In the genomic region with DNA sequence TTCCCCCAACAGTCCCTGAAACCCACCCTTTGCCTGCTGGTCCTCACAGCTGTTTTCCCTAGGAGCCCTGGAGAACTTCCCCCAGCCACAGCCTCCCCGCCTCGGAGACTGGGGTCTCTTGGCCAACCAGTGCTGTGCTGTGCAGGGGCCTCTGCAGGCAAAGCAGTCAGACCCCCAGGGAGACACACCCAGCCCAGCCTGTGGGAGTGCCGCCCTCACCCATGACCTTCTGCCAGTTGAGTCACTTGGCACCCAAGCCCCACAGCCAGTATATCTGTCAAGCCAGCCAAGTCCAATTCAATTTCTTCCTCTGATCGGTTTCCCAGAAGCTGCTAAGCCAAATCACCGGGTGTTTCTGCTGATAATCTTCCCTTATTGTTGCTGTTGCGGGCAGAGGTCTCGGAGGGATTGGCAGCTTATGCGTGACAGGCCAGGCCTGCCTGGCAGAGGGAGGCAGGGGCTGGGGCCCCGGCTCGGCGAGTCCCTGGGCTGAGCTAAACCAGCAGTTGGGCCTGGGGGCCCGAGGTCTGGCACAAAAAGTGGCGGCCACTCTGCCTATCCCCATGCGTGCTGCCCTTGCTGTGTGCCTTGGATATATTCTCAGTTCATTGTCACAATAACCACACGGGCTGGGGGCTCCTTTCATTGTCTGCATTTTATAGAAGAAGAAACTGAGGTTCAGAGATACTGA, we compare ENCODE assay signal across 17 cellular contexts.
DNase-seq lines count a peak whose midpoint lies in the region; ATAC-seq, FAIRE-seq and TF ChIP-seq lines count a peak whose summit lies in the region.
"Had no signal": no experiment of that assay in that cellular context is flagged by ENCODE, and none has a peak within 500 bp of the region (broad histone marks: within the 10 kb centered on the region; RNA-seq: fewer than 3 reads in every experiment).

No MANE protein-coding gene starts in this region.

- H4K20me1 ChIP-seq in HepG2 (ENCODE audit: insufficient read depth, low read length), result no peaks in the 10 kb centered on the region

- in situ Hi-C loops in HepG2 (cut with HindIII; ENCODE audit: extremely low pct_ligation_motif_present, low pct_unique_long_range_greater_than_20kb), result no loop called here

- H3K9me3 ChIP-seq in right lobe of liver (no peaks in the 10 kb centered on the region), HepG2 (ENCODE audit: low read length) (no peaks in the 10 kb centered on the region), left lung (peaks cover 0 to 2% of the 10 kb centered on the region in 2 donors)
- H3K9me3 ChIP-seq: SJSA1 had no signal

- DNase-seq in right lobe of liver (peak in 2 of 3 donors; percentile 26 to 37), HepG2 (ENCODE audit: low spot score) (no peak), coronary artery (ENCODE audit: low spot score) (peak; percentile 73), left lung (no peak)
- DNase-seq: activated CD4-positive, alpha-beta memory T cell treated with anti-CD3 and anti-CD28 coated beads, Interleukin-2, amount 10 ng/mL, durations not matched to agents 7 days and 5 days; activated gamma-delta T cell treated with Interleukin-2 at 50 U/mL for 16 hours; brain microvascular endothelial cell; DMS 273 treated with DMSO at 0.1 percent for 48 hours; effector CD4-positive, alpha-beta T cell; Kasumi-1; NCI-H1436 treated with DMSO at 0.1 percent for 48 hours; T-helper 9 cell had no signal

- no TSS peak for BruUV-seq in HepG2 (replicated peaks; lab: Mats Ljungman, UMichigan)

- intact Hi-C loops in right lobe of liver (cut with DNase I), result no loop called here
- intact Hi-C loops in HepG2 (cut with micrococcal nuclease; ENCODE audit: unreplicated experiment), result no loop called here
- intact Hi-C loops in left lung (cut with DNase I), result no loop called here

- TF ChIP-seq EP300 in HepG2 (IDR thresholded peaks at IDR 0.05; ENCODE audit: low read depth in 2 of 2, low read length in 2 of 2) (no peak), HepG2 (CRISPR knock-in tag; IDR thresholded peaks at IDR 0.05; ENCODE audit: borderline replicate concordance) (no peak)

- no CpG with 5 or more reads among the region's 15 CpGs for WGBS in right lobe of liver (ENCODE audit: insufficient coverage, low coverage, low lambda C conversion rate, missing lambda C conversion rate)
- WGBS in HepG2 (ENCODE audit: low lambda C conversion rate), result 56% methylated on average over 10 of the region's 15 CpGs

- no peak overlapping the region for H3K27ac ChIP-seq in right lobe of liver
- no peak overlapping the region for H3K27ac ChIP-seq in HepG2 (ENCODE audit: extremely low read length, insufficient read depth, low read length)
- H3K27ac ChIP-seq in coronary artery, result peak overlapping the region in 1 of 2 donors; percentile 16
- H3K27ac ChIP-seq in left lung, result no peak overlapping the region
- H3K27ac ChIP-seq: brain microvascular endothelial cell, SJSA1 had no signal

- no peak overlapping the region for H3K4me3 ChIP-seq in right lobe of liver
- no peak overlapping the region for H3K4me3 ChIP-seq in HepG2 (replicated peaks in 1 of 3; ENCODE audit: insufficient read depth in 1 of 3, low read depth in 2 of 3, low read length in 3 of 3)
- no peak overlapping the region for H3K4me3 ChIP-seq in coronary artery
- no peak overlapping the region for H3K4me3 ChIP-seq in left lung
- H3K4me3 ChIP-seq: SJSA1 had no signal

- H3K9ac ChIP-seq in HepG2 (ENCODE audit: insufficient read depth, low read depth, low read length), result no peak overlapping the region

- no peak for TF ChIP-seq RAD21 in HepG2 (CRISPR knock-in tag; IDR thresholded peaks at IDR 0.05)

- no peak for TF ChIP-seq POLR2A in right lobe of liver (IDR thresholded peaks at IDR 0.05)
- no peak for TF ChIP-seq POLR2A in HepG2 (IDR thresholded peaks at IDR 0.05; ENCODE audit: insufficient read depth in 1 of 2, low read depth in 2 of 2, low read length in 2 of 2)

- H3K27me3 ChIP-seq in right lobe of liver (no peaks in the 10 kb centered on the region), HepG2 (ENCODE audit: control insufficient read depth in 1 of 2, insufficient read depth in 2 of 2, low read length in 2 of 2) (peaks cover 0 to 2% of the 10 kb centered on the region in 2 experiments; a peak in 1 of 5 replicates), left lung (peaks cover 0 to 7% of the 10 kb centered on the region in 2 donors)

- H3K4me1 ChIP-seq in right lobe of liver (no peaks in the 10 kb centered on the region), HepG2 (ENCODE audit: insufficient read depth, low read length) (no peaks in the 10 kb centered on the region), left lung (no peaks in the 10 kb centered on the region)

- no peaks in the 10 kb centered on the region for H3K36me3 ChIP-seq in right lobe of liver
- H3K36me3 ChIP-seq in HepG2 (replicated peaks in 1 of 2; ENCODE audit: control insufficient read depth in 1 of 2, insufficient read depth in 2 of 2, low read length in 2 of 2), result no peaks in the 10 kb centered on the region; a peak in 1 of 5 replicates
- no peaks in the 10 kb centered on the region for H3K36me3 ChIP-seq in left lung
- H3K36me3 ChIP-seq: brain microvascular endothelial cell, SJSA1 had no signal

- POLR2A ChIA-PET in HepG2 (lab: Yijun Ruan, JAX), result no interaction called here

- H2AFZ ChIP-seq in HepG2 (ENCODE audit: low read length), result no peak overlapping the region

- ATAC-seq in right lobe of liver, result no peak
- no peak for ATAC-seq in HepG2
- ATAC-seq in left lung, result peak; percentile 21
- ATAC-seq in HG02840 (IDR thresholded peaks at IDR 0.05; ENCODE audit: low FRiP score, unreplicated experiment), result no peak
- ATAC-seq in HG02610 (IDR thresholded peaks at IDR 0.05; ENCODE audit: unreplicated experiment), result no peak
- ATAC-seq in GM18519 (IDR thresholded peaks at IDR 0.05; ENCODE audit: low FRiP score, unreplicated experiment), result no peak
- ATAC-seq in HG02885 (IDR thresholded peaks at IDR 0.05; ENCODE audit: poor library complexity, unreplicated experiment), result no peak

- CTCF ChIA-PET in HepG2 (lab: Yijun Ruan, JAX; ENCODE audit: low intra/inter-chr PET ratio, low total read pairs), result no interaction called here

- TF ChIP-seq CTCF in right lobe of liver (IDR thresholded peaks at IDR 0.05) (no peak), HepG2 (CRISPR knock-in tag; IDR thresholded peaks at IDR 0.05) (no peak), coronary artery (IDR thresholded peaks at IDR 0.05) (no peak), left lung (IDR thresholded peaks at IDR 0.05) (no peak)

- no peak overlapping the region for H3K4me2 ChIP-seq in HepG2 (ENCODE audit: low read depth, low read length)

- FAIRE-seq in HepG2 (lab: Jason Lieb, UNC), result no peak

- H3K79me2 ChIP-seq in HepG2 (ENCODE audit: insufficient read depth, low read length), result no peaks in the 10 kb centered on the region

TF ChIP-seq in HepG2, 621 proteins besides CTCF, POLR2A, EP300 and RAD21 (continues in another document):
- no peak for TF ChIP-seq PAWR (CRISPR knock-in tag; IDR thresholded peaks at IDR 0.05; ENCODE audit: borderline replicate concordance)
- TF ChIP-seq REL (CRISPR knock-in tag; conservative IDR thresholded peaks at IDR 0.05), result no peak
- TF ChIP-seq NFE2 (CRISPR knock-in tag; IDR thresholded peaks at IDR 0.05), result no peak
- TF ChIP-seq, protein P1, sequence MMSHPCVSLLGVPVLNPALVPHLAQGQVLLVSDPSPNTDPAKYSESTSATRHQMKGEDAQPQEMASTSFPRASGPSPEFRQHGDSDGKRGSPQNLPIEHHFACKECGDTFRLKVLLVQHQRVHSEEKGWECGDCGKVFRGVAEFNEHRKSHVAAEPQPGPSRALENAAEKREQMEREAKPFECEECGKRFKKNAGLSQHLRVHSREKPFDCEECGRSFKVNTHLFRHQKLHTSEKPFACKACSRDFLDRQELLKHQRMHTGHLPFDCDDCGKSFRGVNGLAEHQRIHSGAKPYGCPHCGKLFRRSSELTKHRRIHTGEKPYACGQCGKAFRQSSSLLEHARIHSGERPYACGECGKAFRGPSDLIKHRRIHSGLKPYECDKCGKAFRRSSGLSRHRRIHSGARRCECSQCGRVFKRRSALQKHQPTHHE (CRISPR knock-in tag; IDR thresholded peaks at IDR 0.05; ENCODE audit: borderline replicate concordance), result no peak
- TF ChIP-seq SMAD9 (CRISPR knock-in tag; IDR thresholded peaks at IDR 0.05), result no peak
- TF ChIP-seq ZNF446 (CRISPR knock-in tag; IDR thresholded peaks at IDR 0.05), result no peak
- no peak for TF ChIP-seq ZFYVE20 (CRISPR knock-in tag; IDR thresholded peaks at IDR 0.05; ENCODE audit: borderline replicate concordance, low read depth)
- no peak for TF ChIP-seq STAT6 (CRISPR knock-in tag; IDR thresholded peaks at IDR 0.05; ENCODE audit: borderline replicate concordance)
- TF ChIP-seq, protein P2, sequence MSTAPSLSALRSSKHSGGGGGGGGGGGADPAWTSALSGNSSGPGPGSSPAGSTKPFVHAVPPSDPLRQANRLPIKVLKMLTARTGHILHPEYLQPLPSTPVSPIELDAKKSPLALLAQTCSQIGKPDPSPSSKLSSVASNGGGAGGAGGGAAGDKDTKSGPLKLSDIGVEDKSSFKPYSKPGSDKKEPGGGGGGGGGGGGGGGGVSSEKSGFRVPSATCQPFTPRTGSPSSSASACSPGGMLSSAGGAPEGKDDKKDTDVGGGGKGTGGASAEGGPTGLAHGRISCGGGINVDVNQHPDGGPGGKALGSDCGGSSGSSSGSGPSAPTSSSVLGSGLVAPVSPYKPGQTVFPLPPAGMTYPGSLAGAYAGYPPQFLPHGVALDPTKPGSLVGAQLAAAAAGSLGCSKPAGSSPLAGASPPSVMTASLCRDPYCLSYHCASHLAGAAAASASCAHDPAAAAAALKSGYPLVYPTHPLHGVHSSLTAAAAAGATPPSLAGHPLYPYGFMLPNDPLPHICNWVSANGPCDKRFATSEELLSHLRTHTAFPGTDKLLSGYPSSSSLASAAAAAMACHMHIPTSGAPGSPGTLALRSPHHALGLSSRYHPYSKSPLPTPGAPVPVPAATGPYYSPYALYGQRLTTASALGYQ (CRISPR knock-in tag; IDR thresholded peaks at IDR 0.05), result no peak
- TF ChIP-seq RBAK (CRISPR knock-in tag; IDR thresholded peaks at IDR 0.05), result no peak

Comparison
In these comparisons a context has a peak if more than half of its experiments do, and no peak if none do; other contexts are left out.
1. DNase-seq: peak in right lobe of liver (2 of 3) and coronary artery (single experiment); none in HepG2 (single experiment) and left lung (0 of 2).